7 cellular contexts compared by ENCODE assay signal in the genomic region with DNA sequence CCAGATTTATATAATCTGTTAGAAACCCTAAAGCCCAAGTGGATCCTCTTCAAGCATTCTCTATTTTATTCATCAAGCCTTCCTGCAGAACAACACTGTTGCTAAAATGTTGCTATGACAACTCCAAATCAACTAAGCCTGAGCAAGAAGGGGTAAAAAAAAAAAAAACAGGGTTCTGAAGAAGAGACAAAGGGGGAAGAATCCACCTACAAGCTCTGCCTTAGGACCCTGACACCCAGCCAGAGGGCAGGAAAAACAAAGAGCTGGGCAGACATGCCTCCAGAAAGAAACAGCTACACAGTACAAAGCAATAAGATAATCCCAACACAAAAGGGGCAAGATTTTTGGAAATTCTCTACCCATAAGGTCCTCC. TPM values are rescaled to one million over a fixed set of nuclear protein-coding genes. Genes with fewer than 3 reads are reported as not detected.
DNase-seq lines count a peak whose midpoint lies in the region; ATAC-seq, FAIRE-seq and TF ChIP-seq lines count a peak whose summit lies in the region.

No MANE protein-coding gene starts in this region.

- H3K23me2 ChIP-seq in H9 (ENCODE audit: insufficient read length, low read depth, low read length, poor library complexity, severe bottlenecking): peaks cover 8% of the 10 kb centered on the region

- no peak overlapping the region for H3K23ac ChIP-seq in H9 (ENCODE audit: insufficient read length, low read depth, low read length)

- DNase-seq in H9: no peak
- DNase-seq in activated B cell treated with CpG ODN at 0.5 μM for 24 hours: no peak
- peak; percentile 25 for DNase-seq in hepatic stellate cell (ENCODE audit: low spot score)
- no peak for DNase-seq in small intestine
- DNase-seq in GDM1 (lab: John Stamatoyannopoulos, UW): no peak
- no peak for DNase-seq in amygdala (lab: John Stamatoyannopoulos, UW)

- H3K9me3 ChIP-seq in H9 (ENCODE audit: control insufficient read depth, low read depth, low read length) (no peaks in the 10 kb centered on the region), small intestine (ENCODE audit: control insufficient read depth, low read depth) (no peaks in the 10 kb centered on the region)

- POLR2A ChIA-PET in activated B cell treated with CpG ODN at 0.5 μM for 24 hours (lab: Charles Lee): interaction anchor here (0.7 to 5.9 kb wide), 19 partner anchors 16 to 698 kb away, joined by 3 to 285 read pairs (median 11); a partner anchor contains a TSS

- no peak overlapping the region for H3K27ac ChIP-seq in H9 (ENCODE audit: insufficient read length, low read depth, low read length)
- peak overlapping the region; percentile 30 to 96 for H3K27ac ChIP-seq in small intestine (ENCODE audit: low read depth in 1 of 2, low read length in 1 of 2)

- H3K4ac ChIP-seq in H9 (ENCODE audit: low read depth, low read length): no peak overlapping the region

- peaks cover 3% of the 10 kb centered on the region; the same call in 1 of the 2 replicates for H3K79me2 ChIP-seq in H9 (ENCODE audit: insufficient read depth, low read length)

- H3K79me1 ChIP-seq in H9 (ENCODE audit: insufficient read depth, low read depth, low read length, poor library complexity, severe bottlenecking): no peaks in the 10 kb centered on the region

- CTCF ChIA-PET in activated B cell treated with CpG ODN at 0.5 μM for 24 hours (lab: Charles Lee): interaction anchor here (0.7 to 4.5 kb wide), 4 partner anchors 25 to 711 kb away, joined by 4 to 37 read pairs (median 18); a partner anchor contains a TSS

- H3K14ac ChIP-seq in H9 (ENCODE audit: insufficient read depth, low read length): no peak overlapping the region

- H4K91ac ChIP-seq in H9 (ENCODE audit: insufficient read length, low read depth, low read length): no peak overlapping the region

- peaks cover 2% of the 10 kb centered on the region; the same call in 1 of the 2 replicates for H3K4me1 ChIP-seq in H9 (ENCODE audit: insufficient read depth, low read length)
- peaks cover 0 to 8% of the 10 kb centered on the region in 2 donors for H3K4me1 ChIP-seq in small intestine (ENCODE audit: control insufficient read depth in 2 of 2, insufficient read depth in 1 of 2, low read depth in 1 of 2, low read length in 1 of 2)

- H3K4me3 Mint-ChIP-seq in H9 (peak overlapping the region; percentile 92 to 94), activated B cell treated with CpG ODN at 0.5 μM for 24 hours (peak overlapping the region; percentile 95)

- no peak for FAIRE-seq in small intestine (lab: Jason Lieb, UNC)

- peaks cover 3 to 20% of the 10 kb centered on the region in 2 donors for H3K36me3 ChIP-seq in small intestine (ENCODE audit: control insufficient read depth in 2 of 2, insufficient read depth in 2 of 2, low read length in 2 of 2)

- H4K8ac ChIP-seq in H9 (replicated peaks; ENCODE audit: insufficient read length, low read depth, low read length): no peak overlapping the region

- H3K27me3 ChIP-seq in H9 (ENCODE audit: insufficient read depth, low read length): no peaks in the 10 kb centered on the region; the same call in 1 of the 2 replicates
- H3K27me3 ChIP-seq in small intestine (ENCODE audit: control insufficient read depth in 2 of 2, insufficient read depth in 2 of 2, low read length in 2 of 2): no peaks in the 10 kb centered on the region

- H3K36me3 Mint-ChIP-seq in H9 (ENCODE audit: insufficient read depth in 1 of 3, low read depth in 3 of 3) (peaks cover 34 to 51% (median 45%) of the 10 kb centered on the region in 3 experiments), activated B cell treated with CpG ODN at 0.5 μM for 24 hours (ENCODE audit: low read depth) (peaks cover 87% of the 10 kb centered on the region)

- H3K27me3 Mint-ChIP-seq in H9 (ENCODE audit: low read depth): peaks cover 32% of the 10 kb centered on the region
- H3K27me3 Mint-ChIP-seq in activated B cell treated with CpG ODN at 0.5 μM for 24 hours: no peaks in the 10 kb centered on the region

- H3T11ph ChIP-seq in H9 (ENCODE audit: low read length): no peak overlapping the region

- peak overlapping the region; percentile 96 to 97 for H3K4me3 ChIP-seq in small intestine (ENCODE audit: low read depth in 1 of 2, low read length in 2 of 2)

- H2BK20ac ChIP-seq in H9 (ENCODE audit: low read depth, low read length, poor library complexity, severe bottlenecking): no peak overlapping the region

- no peaks in the 10 kb centered on the region for H4K20me1 ChIP-seq in H9 (ENCODE audit: control insufficient read depth, insufficient read depth, insufficient read length)

- H3K9ac ChIP-seq in H9 (ENCODE audit: extremely low read depth, insufficient read length, low read length): peak overlapping the region; percentile 52

- H2BK5ac ChIP-seq in H9 (ENCODE audit: insufficient read length, low read length): no peak overlapping the region

- H2AK5ac ChIP-seq in H9 (ENCODE audit: insufficient read length, low read length): no peak overlapping the region

- H3K9me3 Mint-ChIP-seq in H9 (peaks cover 12% of the 10 kb centered on the region in 2 experiments), activated B cell treated with CpG ODN at 0.5 μM for 24 hours (no peaks in the 10 kb centered on the region)

- H3K18ac ChIP-seq in H9 (ENCODE audit: insufficient read length, low read depth, low read length): no peak overlapping the region

- H2BK15ac ChIP-seq in H9 (ENCODE audit: low read depth, low read length): no peak overlapping the region

- peak overlapping the region; percentile 64 for H3K4me2 ChIP-seq in H9 (ENCODE audit: insufficient read depth, insufficient read length, low read length)

- H3K4me1 Mint-ChIP-seq in H9 (peaks cover 15 to 18% of the 10 kb centered on the region in 2 experiments), activated B cell treated with CpG ODN at 0.5 μM for 24 hours (peaks cover 74% of the 10 kb centered on the region)

- TF ChIP-seq CTCF in H9 (conservative IDR thresholded peaks at IDR 0.05): no peak
- no peak for TF ChIP-seq CTCF in activated B cell treated with CpG ODN at 0.5 μM for 24 hours (IDR thresholded peaks at IDR 0.05)

- peak; percentile 4 for ATAC-seq in activated B cell treated with CpG ODN at 0.5 μM for 24 hours (ENCODE audit: low read depth)
- ATAC-seq in GM19463 (IDR thresholded peaks at IDR 0.05; ENCODE audit: unreplicated experiment): no peak

- H2BK12ac ChIP-seq in H9 (ENCODE audit: insufficient read length, low read depth, low read length): no peak overlapping the region

- intact Hi-C loops in activated B cell treated with CpG ODN at 0.5 μM for 24 hours (cut with micrococcal nuclease): loop anchor here (2.0 to 10.0 kb wide), 2 partner anchors 74 to 350 kb away; a partner anchor contains a TSS

- H3K27ac Mint-ChIP-seq in H9 (peak overlapping the region in 1 of 3 experiments; percentile 86; a peak in 1 of 7 replicates), activated B cell treated with CpG ODN at 0.5 μM for 24 hours (peak overlapping the region; percentile 100)

- no peak overlapping the region for H3K56ac ChIP-seq in H9 (ENCODE audit: insufficient read length, low read depth, low read length)

- no peak overlapping the region for H2AFZ ChIP-seq in H9 (ENCODE audit: low read length)

- no peak overlapping the region for H2BK120ac ChIP-seq in H9 (ENCODE audit: low read depth, low read length, poor library complexity, severe bottlenecking)

- no peak overlapping the region for H4K5ac ChIP-seq in H9 (ENCODE audit: insufficient read length, low read depth, low read length)

RNA-seq across cellular contexts. Expression of a gene that starts 1.3 kb away (rescaled TPM):
- 58.6 and 59.2 TPM in 2 replicates for total RNA-seq in H9 (2021)
- 134 and 143 TPM in 2 replicates for total RNA-seq in activated B cell treated with CpG ODN at 0.5 μM for 24 hours
- polyA plus RNA-seq in small intestine: 100 to 1,000 TPM in 2 of 3 donors, 10 to 100 TPM in 1; 60.1 to 123 (median 109) TPM

RNA-seq across cellular contexts. Expression of a gene that starts 5.8 kb away (rescaled TPM):
- total RNA-seq in H9 (2021) (73.7 and 77.0 TPM in 2 replicates), activated B cell treated with CpG ODN at 0.5 μM for 24 hours (69.8 and 70.2 TPM in 2 replicates)
- polyA plus RNA-seq in small intestine: 100 to 1,000 TPM in 2 of 3 donors, 10 to 100 TPM in 1; 65.8 to 185 (median 115) TPM

RNA-seq across cellular contexts. Expression of a gene that starts 23.6 kb away (rescaled TPM):
- total RNA-seq in H9 (2021): 159 and 174 TPM in 2 replicates
- total RNA-seq in activated B cell treated with CpG ODN at 0.5 μM for 24 hours: 11.1 and 11.6 TPM in 2 replicates
- 10 to 100 TPM; 30.2 to 74.6 (median 36.7) TPM for polyA plus RNA-seq in small intestine

RNA-seq across cellular contexts. Expression of a gene that starts 25.2 kb away (rescaled TPM):
- total RNA-seq in H9 (2021) (0.13 TPM in 2 replicates), activated B cell treated with CpG ODN at 0.5 μM for 24 hours (154 and 158 TPM in 2 replicates)
- polyA plus RNA-seq in small intestine: 1 to 10 TPM; 2.2 to 5.8 (median 5.4) TPM

RNA-seq across cellular contexts. Expression of a gene that starts 44.8 kb away (rescaled TPM):
- total RNA-seq in H9 (2021) (0.33 and 0.64 TPM in 2 replicates), activated B cell treated with CpG ODN at 0.5 μM for 24 hours (not detected in 2 replicates)
- 1 to 10 TPM in 1 of 3 donors, under 1 TPM in 1, not detected in 1; 0.22 to 1.0 TPM for polyA plus RNA-seq in small intestine

Comparison
In these comparisons a context has a peak if more than half of its experiments do, and no peak if none do; other contexts are left out.
1. RNA of a gene that starts 23.6 kb away (total RNA-seq): 159 to 174 TPM in H9; 11.1 to 11.6 TPM in activated B cell treated with CpG ODN at 0.5 μM for 24 hours; every median in the first group is over 10 times any median in the second.